ENCODE assay signal across 1 cellular context in genomic region chr22:37546436-37547248, GRCh38.
TF ChIP-seq lines count a peak whose summit lies in the region.

No MANE protein-coding gene starts in this region.

TF ChIP-seq in HepG2, 621 proteins besides CTCF, POLR2A, EP300 and RAD21 (continued from another document and continues in another):
- TF ChIP-seq THAP9 (CRISPR knock-in tag; IDR thresholded peaks at IDR 0.05; ENCODE audit: borderline replicate concordance): no peak; the same call in 1 of the 2 replicates
- TF ChIP-seq, protein P1, sequence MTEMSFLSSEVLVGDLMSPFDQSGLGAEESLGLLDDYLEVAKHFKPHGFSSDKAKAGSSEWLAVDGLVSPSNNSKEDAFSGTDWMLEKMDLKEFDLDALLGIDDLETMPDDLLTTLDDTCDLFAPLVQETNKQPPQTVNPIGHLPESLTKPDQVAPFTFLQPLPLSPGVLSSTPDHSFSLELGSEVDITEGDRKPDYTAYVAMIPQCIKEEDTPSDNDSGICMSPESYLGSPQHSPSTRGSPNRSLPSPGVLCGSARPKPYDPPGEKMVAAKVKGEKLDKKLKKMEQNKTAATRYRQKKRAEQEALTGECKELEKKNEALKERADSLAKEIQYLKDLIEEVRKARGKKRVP (CRISPR knock-in tag; IDR thresholded peaks at IDR 0.05): no peak
- TF ChIP-seq ELF4 (CRISPR knock-in tag; IDR thresholded peaks at IDR 0.05; ENCODE audit: borderline replicate concordance): no peak
- no peak for TF ChIP-seq IRF9 (CRISPR knock-in tag; IDR thresholded peaks at IDR 0.05; ENCODE audit: borderline replicate concordance)
- no peak for TF ChIP-seq ZNF101 (CRISPR knock-in tag; IDR thresholded peaks at IDR 0.05; ENCODE audit: borderline replicate concordance, low read depth)
- TF ChIP-seq RXRA (CRISPR knock-in tag; IDR thresholded peaks at IDR 0.05): no peak
- TF ChIP-seq ZNF550 (CRISPR knock-in tag; IDR thresholded peaks at IDR 0.05; ENCODE audit: borderline replicate concordance): no peak
- 0 out of 2 replicates have a peak, but pooled peaks have one; percentile 28 for TF ChIP-seq DNMT3B (CRISPR knock-in tag; conservative IDR thresholded peaks at IDR 0.05)
- no peak for TF ChIP-seq REPIN1 (CRISPR knock-in tag; IDR thresholded peaks at IDR 0.05; ENCODE audit: borderline replicate concordance, low read depth)
- no peak for TF ChIP-seq TBX3 (IDR thresholded peaks at IDR 0.05; ENCODE audit: borderline replicate concordance)
- TF ChIP-seq SETDB1 (CRISPR knock-in tag; IDR thresholded peaks at IDR 0.05; ENCODE audit: borderline replicate concordance): no peak
- TF ChIP-seq, protein P2, sequence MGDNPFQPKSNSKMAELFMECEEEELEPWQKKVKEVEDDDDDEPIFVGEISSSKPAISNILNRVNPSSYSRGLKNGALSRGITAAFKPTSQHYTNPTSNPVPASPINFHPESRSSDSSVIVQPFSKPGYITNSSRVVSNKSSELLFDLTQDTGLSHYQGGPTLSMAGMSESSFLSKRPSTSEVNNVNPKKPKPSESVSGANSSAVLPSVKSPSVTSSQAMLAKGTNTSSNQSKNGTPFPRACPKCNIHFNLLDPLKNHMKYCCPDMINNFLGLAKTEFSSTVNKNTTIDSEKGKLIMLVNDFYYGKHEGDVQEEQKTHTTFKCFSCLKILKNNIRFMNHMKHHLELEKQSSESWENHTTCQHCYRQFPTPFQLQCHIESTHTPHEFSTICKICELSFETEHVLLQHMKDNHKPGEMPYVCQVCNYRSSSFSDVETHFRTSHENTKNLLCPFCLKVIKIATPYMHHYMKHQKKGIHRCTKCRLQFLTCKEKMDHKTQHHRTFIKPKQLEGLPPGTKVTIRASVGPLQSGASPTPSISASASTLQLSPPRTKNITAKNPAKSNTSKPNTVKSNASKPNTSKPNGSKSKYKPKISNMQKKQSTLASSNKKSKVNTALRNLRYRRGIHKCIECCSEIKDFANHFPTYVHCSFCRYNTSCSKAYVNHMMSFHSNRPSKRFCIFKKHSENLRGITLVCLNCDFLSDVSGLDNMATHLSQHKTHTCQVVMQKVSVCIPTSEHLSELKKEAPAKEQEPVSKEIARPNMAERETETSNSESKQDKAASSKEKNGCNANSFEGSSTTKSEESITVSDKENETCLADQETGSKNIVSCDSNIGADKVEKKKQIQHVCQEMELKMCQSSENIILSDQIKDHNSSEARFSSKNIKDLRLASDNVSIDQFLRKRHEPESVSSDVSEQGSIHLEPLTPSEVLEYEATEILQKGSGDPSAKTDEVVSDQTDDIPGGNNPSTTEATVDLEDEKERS (CRISPR knock-in tag; IDR thresholded peaks at IDR 0.05): no peak
- TF ChIP-seq ZNF501 (CRISPR knock-in tag; IDR thresholded peaks at IDR 0.05): no peak
- TF ChIP-seq CSRNP1 (CRISPR knock-in tag; IDR thresholded peaks at IDR 0.05): no peak
- 0 out of 2 replicates have a peak, but pooled peaks have one; percentile 10 for TF ChIP-seq ZNF331 (CRISPR knock-in tag; IDR thresholded peaks at IDR 0.05)
- TF ChIP-seq SIX4 (CRISPR knock-in tag; IDR thresholded peaks at IDR 0.05): no peak
- TF ChIP-seq SALL2 (CRISPR knock-in tag; IDR thresholded peaks at IDR 0.05): no peak
- TF ChIP-seq, protein P3, sequence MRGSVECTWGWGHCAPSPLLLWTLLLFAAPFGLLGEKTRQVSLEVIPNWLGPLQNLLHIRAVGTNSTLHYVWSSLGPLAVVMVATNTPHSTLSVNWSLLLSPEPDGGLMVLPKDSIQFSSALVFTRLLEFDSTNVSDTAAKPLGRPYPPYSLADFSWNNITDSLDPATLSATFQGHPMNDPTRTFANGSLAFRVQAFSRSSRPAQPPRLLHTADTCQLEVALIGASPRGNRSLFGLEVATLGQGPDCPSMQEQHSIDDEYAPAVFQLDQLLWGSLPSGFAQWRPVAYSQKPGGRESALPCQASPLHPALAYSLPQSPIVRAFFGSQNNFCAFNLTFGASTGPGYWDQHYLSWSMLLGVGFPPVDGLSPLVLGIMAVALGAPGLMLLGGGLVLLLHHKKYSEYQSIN (CRISPR knock-in tag; IDR thresholded peaks at IDR 0.05; ENCODE audit: borderline replicate concordance): no peak
- no peak for TF ChIP-seq KLF6 (CRISPR knock-in tag; IDR thresholded peaks at IDR 0.05)
- no peak for TF ChIP-seq MXD4 (CRISPR knock-in tag; IDR thresholded peaks at IDR 0.05)
- no peak for TF ChIP-seq ZFAT (CRISPR knock-in tag; conservative IDR thresholded peaks at IDR 0.05)
- TF ChIP-seq MEF2D (CRISPR knock-in tag; IDR thresholded peaks at IDR 0.05): no peak
- no peak for TF ChIP-seq ZC3H13 (CRISPR knock-in tag; IDR thresholded peaks at IDR 0.05)
- no peak for TF ChIP-seq ZBTB8A (CRISPR knock-in tag; IDR thresholded peaks at IDR 0.05; ENCODE audit: borderline replicate concordance, low read depth)
- TF ChIP-seq ZSCAN31 (CRISPR knock-in tag; IDR thresholded peaks at IDR 0.05; ENCODE audit: low read depth): no peak
- no peak for TF ChIP-seq ARNT2 (CRISPR knock-in tag; IDR thresholded peaks at IDR 0.05; ENCODE audit: low read depth)
- no peak for TF ChIP-seq ZNF142 (CRISPR knock-in tag; IDR thresholded peaks at IDR 0.05)
- no peak for TF ChIP-seq ZBTB40 (IDR thresholded peaks at IDR 0.05)
- TF ChIP-seq ZBTB40 (CRISPR knock-in tag; IDR thresholded peaks at IDR 0.05): peak; percentile 48
